ENCODE assay signal across 15 cellular contexts in the genomic region with DNA sequence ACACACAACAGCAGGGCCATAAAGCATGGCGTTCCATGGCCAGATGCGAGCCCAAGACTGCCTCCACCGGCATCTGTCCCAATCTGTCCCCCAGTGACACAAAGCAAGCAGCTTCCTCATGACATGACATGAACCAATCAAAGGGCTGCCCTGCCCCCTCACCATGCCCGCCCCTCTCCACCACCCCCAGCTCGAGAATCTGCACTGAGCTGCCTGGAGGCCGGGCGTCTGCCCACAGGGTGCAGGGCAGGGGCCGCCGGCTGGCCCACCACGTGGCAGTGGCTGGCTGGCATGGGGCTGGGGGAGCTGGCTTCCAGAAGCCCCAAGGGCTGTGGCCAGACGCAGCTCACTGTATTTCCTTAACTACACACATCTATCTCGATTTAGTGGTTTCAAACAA. TPM values are rescaled to one million over a fixed set of nuclear protein-coding genes. Genes with fewer than 3 reads are reported as not detected.
A peak's percentile ranks its signal among the peaks of the same experiment; 100 is the strongest.
DNase-seq lines count a peak whose midpoint lies in the region; ATAC-seq and TF ChIP-seq lines count a peak whose summit lies in the region.
"Had no signal": no experiment of that assay in that cellular context is flagged by ENCODE, and none has a peak within 500 bp of the region (broad histone marks: within the 10 kb centered on the region; RNA-seq: fewer than 3 reads in every experiment).

No MANE protein-coding gene starts in this region.

- peak overlapping the region; percentile 61 for H3K9ac ChIP-seq in neuronal stem cell (ENCODE audit: low read depth, low read length, poor library complexity)

- H2BK12ac ChIP-seq in neuronal stem cell (ENCODE audit: low read length) = peak overlapping the region; percentile 78

- H3K23ac ChIP-seq in neuronal stem cell (ENCODE audit: low read depth, low read length, poor library complexity) = no peak overlapping the region

- no peak overlapping the region for H3K4me3 ChIP-seq in neuronal stem cell (ENCODE audit: low read length in 2 of 2)
- no peak overlapping the region for H3K4me3 ChIP-seq in foreskin fibroblast (ENCODE audit: low read depth in 1 of 2, low read length in 2 of 2)
- H3K4me3 ChIP-seq: adrenal gland had no signal

- peak overlapping the region; percentile 44 for H2BK5ac ChIP-seq in neuronal stem cell (ENCODE audit: low read length)

- peaks cover 6% of the 10 kb centered on the region for H3K79me1 ChIP-seq in neuronal stem cell (ENCODE audit: low read depth, low read length)

- H3K4ac ChIP-seq in neuronal stem cell (ENCODE audit: low read length) = no peak overlapping the region

- no peak for ATAC-seq in GM19467 (IDR thresholded peaks at IDR 0.05; ENCODE audit: unreplicated experiment)
- ATAC-seq: left lobe of liver had no signal

- peaks cover 0 to 7% of the 10 kb centered on the region in 2 donors for H3K36me3 ChIP-seq in neuronal stem cell (replicated peaks in 1 of 2; ENCODE audit: control insufficient read depth in 2 of 2, insufficient read depth in 2 of 2, low read length in 2 of 2)
- H3K36me3 ChIP-seq: adrenal gland had no signal

- WGBS in neuronal stem cell (ENCODE audit: extremely low coverage in 2 of 2, insufficient read length in 2 of 2, insufficient replicate concordance in 1 of 2), 2 donors = no CpG with 5 or more reads among the region's 12 CpGs

- H2BK120ac ChIP-seq in neuronal stem cell (ENCODE audit: low read depth, low read length) = no peak overlapping the region

- H3K4me2 ChIP-seq in neuronal stem cell (ENCODE audit: insufficient read depth, low read length, poor library complexity, severe bottlenecking) = no peak overlapping the region

- H4K91ac ChIP-seq in neuronal stem cell (ENCODE audit: low read depth, low read length, poor library complexity) = no peak overlapping the region

- H2BK15ac ChIP-seq in neuronal stem cell (ENCODE audit: low read length) = peak overlapping the region; percentile 51

- H4K8ac ChIP-seq in neuronal stem cell (ENCODE audit: low read depth, low read length) = peak overlapping the region; percentile 19

- H3K4me1 ChIP-seq in neuronal stem cell (ENCODE audit: control insufficient read depth in 2 of 2, insufficient read depth in 1 of 2, low read depth in 1 of 2, low read length in 2 of 2) = peaks cover 35 to 63% of the 10 kb centered on the region in 2 donors
- H3K4me1 ChIP-seq: adrenal gland had no signal

- peak overlapping the region; percentile 25 for H3K14ac ChIP-seq in neuronal stem cell (ENCODE audit: low read length)

- peaks cover 0 to 2% of the 10 kb centered on the region in 2 donors for H3K9me3 ChIP-seq in neuronal stem cell (replicated peaks in 1 of 2; ENCODE audit: control insufficient read depth in 2 of 2, insufficient read depth in 1 of 2, low read depth in 1 of 2, low read length in 2 of 2)
- H3K9me3 ChIP-seq: adrenal gland had no signal

- DNase-seq in ELF-1 (ENCODE audit: low read depth, low spot score) = peak; percentile 70
- peak; percentile 98 for DNase-seq in NCI-H82 (lab: John Stamatoyannopoulos, UW)
- DNase-seq in globus pallidus (ENCODE audit: low spot score) = peak; percentile 81
- DNase-seq in neuronal stem cell (ENCODE audit: low spot score) = no peak
- DNase-seq in foreskin fibroblast = no peak
- DNase-seq in SKM-1 (lab: John Stamatoyannopoulos, UW; ENCODE audit: unreplicated experiment) = no peak
- DNase-seq in NCI-H2196 (lab: John Stamatoyannopoulos, UW; ENCODE audit: unreplicated experiment) = no peak
- DNase-seq: activated CD4-positive, alpha-beta T cell treated with anti-CD3 and anti-CD28 coated beads, Interleukin-2, amount 50 U/mL, for 48 hours; adrenal gland; Calu3; NCI-H1092 treated with DMSO at 0.1 percent for 48 hours; SHP77 treated with DMSO at 0.1 percent for 48 hours; stimulated activated CD4-positive, alpha-beta T cell treated with anti-CD3 and anti-CD28 coated beads, Interleukin-15, amount 100 ng/mL, for 24 hours had no signal

- peak overlapping the region; percentile 91 for H3K18ac ChIP-seq in neuronal stem cell (ENCODE audit: low read length)

- peaks cover 0 to 4% (median 0%) of the 10 kb centered on the region in 3 experiments for H3K27me3 ChIP-seq in neuronal stem cell (ENCODE audit: control insufficient read depth in 3 of 3, insufficient read depth in 3 of 3, low read depth in 1 of 3, low read length in 3 of 3)
- H3K27me3 ChIP-seq: adrenal gland had no signal

- peak overlapping the region; percentile 97 for H2AK5ac ChIP-seq in neuronal stem cell (ENCODE audit: low read depth, low read length)

- TF ChIP-seq CTCF in foreskin fibroblast (IDR thresholded peaks at IDR 0.05; ENCODE audit: low read depth, low read length) = no peak

- peak overlapping the region; percentile 25 for H3K27ac ChIP-seq in neuronal stem cell (replicated peaks; ENCODE audit: low read length)
- H3K27ac ChIP-seq: adrenal gland had no signal

- peak overlapping the region; percentile 87 for H2AFZ ChIP-seq in neuronal stem cell (ENCODE audit: low read length)

RNA-seq across cellular contexts. Expression of gene WNT9A, which starts 27.8 kb away (rescaled TPM):
- 0.61 TPM for polyA plus RNA-seq in neuronal stem cell (2013, experiment 1 of 2)
- polyA plus RNA-seq in neuronal stem cell (2013, experiment 2 of 2) = 0.69 TPM

Comparison
In these comparisons a context has a peak if more than half of its experiments do, and no peak if none do; other contexts are left out.
1. DNase-seq: peak in ELF-1 (single experiment), NCI-H82 (single experiment) and globus pallidus (single experiment); none in neuronal stem cell (single experiment), foreskin fibroblast (0 of 2), SKM-1 (single experiment) and NCI-H2196 (single experiment).